Comparison of ENCODE assay signal across 8 cellular contexts in the genomic region with DNA sequence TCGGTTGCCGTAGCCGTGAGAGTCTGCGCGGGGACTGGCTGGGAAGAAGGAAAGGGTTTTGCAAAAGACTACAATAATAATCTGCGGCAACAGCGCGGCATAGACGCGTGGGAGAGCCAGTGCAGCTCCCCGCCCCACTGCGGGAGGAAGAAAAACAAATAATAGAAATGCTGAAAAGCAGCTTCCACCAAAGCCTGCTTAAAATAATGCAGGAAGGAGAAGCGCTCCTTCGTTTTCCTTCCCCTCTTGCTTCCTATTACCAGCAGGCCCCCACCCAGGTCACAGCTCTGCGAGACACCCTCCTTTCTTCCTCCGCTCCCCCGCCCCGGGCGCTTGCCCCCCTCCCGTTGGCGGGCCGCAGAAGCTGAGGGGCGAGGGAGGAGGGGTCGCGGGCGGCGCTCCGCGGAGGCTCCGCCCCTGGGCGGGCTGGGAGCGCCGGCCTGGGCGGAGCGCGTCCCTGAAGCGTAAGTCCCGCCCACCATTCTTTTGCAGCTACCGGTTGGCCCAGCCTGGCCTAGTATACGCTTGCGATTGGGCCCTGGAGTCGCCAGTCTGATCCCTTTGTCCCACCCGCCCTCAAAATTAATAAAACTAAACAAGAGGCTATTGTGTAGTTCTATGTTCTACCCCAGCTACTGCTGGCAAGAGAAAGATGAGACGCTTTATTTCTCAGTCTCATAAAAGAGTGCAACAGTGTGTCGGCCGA. TPM values are rescaled to one million over a fixed set of nuclear protein-coding genes. Genes with fewer than 3 reads are reported as not detected.
DNase-seq lines count a peak whose midpoint lies in the region; ATAC-seq and TF ChIP-seq lines count a peak whose summit lies in the region.

No MANE protein-coding gene starts in this region.

- peak overlapping the region; percentile 63 for H3K4me2 ChIP-seq in SU-DHL-6 (ENCODE audit: low read depth, low read length, poor library complexity, severe bottlenecking)

- H3K9me3 Mint-ChIP-seq in HFFc6 = no peaks in the 10 kb centered on the region
- H3K9me3 Mint-ChIP-seq in activated naive CD8-positive, alpha-beta T cell treated with anti-CD3 and anti-CD28 coated beads, Interleukin-2, amount 50 U/mL, for 24 hours = no peaks in the 10 kb centered on the region
- H3K9me3 Mint-ChIP-seq in type B pancreatic cell = peaks cover 3% of the 10 kb centered on the region

- peak overlapping the region; percentile 50 for H3K9ac ChIP-seq in SU-DHL-6 (ENCODE audit: low read length)

- H3K27me3 ChIP-seq in SU-DHL-6 (ENCODE audit: low read length) (no peaks in the 10 kb centered on the region), heart right ventricle (peaks cover 0 to 60% (median 0%) of the 10 kb centered on the region in 7 donors)

- H3K36me3 Mint-ChIP-seq in HFFc6 (ENCODE audit: low read depth) (no peaks in the 10 kb centered on the region), type B pancreatic cell (peaks cover 7% of the 10 kb centered on the region)
- H3K36me3 Mint-ChIP-seq in activated naive CD8-positive, alpha-beta T cell treated with anti-CD3 and anti-CD28 coated beads, Interleukin-2, amount 50 U/mL, for 24 hours (ENCODE audit: low read depth) = no peaks in the 10 kb centered on the region

- no peaks in the 10 kb centered on the region for H3K36me3 ChIP-seq in SU-DHL-6 (ENCODE audit: low read length)
- no peaks in the 10 kb centered on the region for H3K36me3 ChIP-seq in heart right ventricle

- H4K20me1 ChIP-seq in SU-DHL-6 (ENCODE audit: low read depth, low read length) = no peaks in the 10 kb centered on the region

- peaks cover 0 to 5% (median 0%) of the 10 kb centered on the region in 9 donors for H3K4me1 ChIP-seq in heart right ventricle

- peak overlapping the region; percentile 88 for H2AFZ ChIP-seq in SU-DHL-6 (ENCODE audit: low read depth, low read length, severe bottlenecking)

- 1 to 4% methylated on average over 29 to 37 of the region's 46 CpGs for WGBS in heart right ventricle, 2 donors

- H3K79me2 ChIP-seq in SU-DHL-6 (ENCODE audit: insufficient read depth, low read length) = no peaks in the 10 kb centered on the region

- H3K9me3 ChIP-seq in SU-DHL-6 (ENCODE audit: insufficient read depth, low read length) = no peaks in the 10 kb centered on the region
- no peaks in the 10 kb centered on the region for H3K9me3 ChIP-seq in heart right ventricle

- H3K27ac ChIP-seq in SU-DHL-6 (ENCODE audit: low read depth, low read length) (no peak overlapping the region), heart right ventricle (peak overlapping the region; percentile 32 to 85 (median 74))

- H3K4me3 Mint-ChIP-seq in HFFc6 (peak overlapping the region; percentile 86), type B pancreatic cell (peak overlapping the region; percentile 96)
- peak overlapping the region; percentile 85 for H3K4me3 Mint-ChIP-seq in activated naive CD8-positive, alpha-beta T cell treated with anti-CD3 and anti-CD28 coated beads, Interleukin-2, amount 50 U/mL, for 24 hours

- ATAC-seq in activated naive CD8-positive, alpha-beta T cell treated with anti-CD3 and anti-CD28 coated beads, Interleukin-2, amount 50 U/mL, for 24 hours = peak; percentile 96
- peak; percentile 96 to 100 (median 96) for ATAC-seq in heart right ventricle

- H3K4me3 ChIP-seq in SU-DHL-6 (ENCODE audit: insufficient read depth, low read length, poor library complexity, severe bottlenecking) = peak overlapping the region; percentile 54
- H3K4me3 ChIP-seq in heart right ventricle = peak overlapping the region; percentile 40 to 84 (median 72)

- H3K27ac Mint-ChIP-seq in HFFc6 = no peak overlapping the region
- no peak overlapping the region for H3K27ac Mint-ChIP-seq in activated naive CD8-positive, alpha-beta T cell treated with anti-CD3 and anti-CD28 coated beads, Interleukin-2, amount 50 U/mL, for 24 hours
- H3K27ac Mint-ChIP-seq in type B pancreatic cell = peak overlapping the region; percentile 97

- H3K27me3 Mint-ChIP-seq in HFFc6 (ENCODE audit: insufficient read depth) = no peaks in the 10 kb centered on the region; the same call in 1 of the 2 replicates
- H3K27me3 Mint-ChIP-seq in activated naive CD8-positive, alpha-beta T cell treated with anti-CD3 and anti-CD28 coated beads, Interleukin-2, amount 50 U/mL, for 24 hours = peaks cover 7% of the 10 kb centered on the region
- H3K27me3 Mint-ChIP-seq in type B pancreatic cell = no peaks in the 10 kb centered on the region

- intact Hi-C loops in heart right ventricle (cut with DNase I) (no loop called here), posterior vena cava (cut with DNase I) (no loop called here)

- H3K9me2 ChIP-seq in SU-DHL-6 (replicated peaks; ENCODE audit: insufficient read depth, low read length) = no peaks in the 10 kb centered on the region

- no peaks in the 10 kb centered on the region for H3K4me1 Mint-ChIP-seq in HFFc6 (ENCODE audit: low read depth)
- peaks cover 19% of the 10 kb centered on the region for H3K4me1 Mint-ChIP-seq in activated naive CD8-positive, alpha-beta T cell treated with anti-CD3 and anti-CD28 coated beads, Interleukin-2, amount 50 U/mL, for 24 hours
- peaks cover 64% of the 10 kb centered on the region for H3K4me1 Mint-ChIP-seq in type B pancreatic cell (ENCODE audit: unreplicated experiment)

- DNase-seq in GM04504 (ENCODE audit: low read depth) (peak; percentile 58), HFFc6 (peak; percentile 57), NAMALWA (ENCODE audit: low spot score) (peak; percentile 45), heart right ventricle (peak; percentile 80 to 85), posterior vena cava (ENCODE audit: low spot score) (peak; percentile 92), type B pancreatic cell (ENCODE audit: extremely low spot score, unreplicated experiment) (peak; percentile 90)
- DNase-seq in activated naive CD8-positive, alpha-beta T cell treated with anti-CD3 and anti-CD28 coated beads, Interleukin-2, amount 50 U/mL, for 24 hours = peak; percentile 64

- no peaks in the 10 kb centered on the region for H3F3A ChIP-seq in SU-DHL-6 (ENCODE audit: insufficient read depth)

- TF ChIP-seq CTCF in HFFc6 (IDR thresholded peaks at IDR 0.05) = no peak
- TF ChIP-seq CTCF in SU-DHL-6 (IDR thresholded peaks at IDR 0.05; ENCODE audit: insufficient read depth, low read length, poor library complexity, severe bottlenecking) = no peak
- no peak for TF ChIP-seq CTCF in heart right ventricle (IDR thresholded peaks at IDR 0.05)
- peak; percentile 34 for TF ChIP-seq CTCF in type B pancreatic cell (conservative IDR thresholded peaks at IDR 0.05)

RNA-seq across cellular contexts. Expression of a gene that starts 0.6 kb away (rescaled TPM):
- under 1 TPM; 0.02 to 0.50 (median 0.09) TPM for total RNA-seq in HFFc6 (2021; fragmentation: NEBNext Ultra II Directional; extraction: Animal tissue kit (Norgen Biotek cat#: 25700))
- 10 to 100 TPM in 1 of 10 donors, 1 to 10 TPM in 9; 3.4 to 10.8 (median 6.5) TPM for total RNA-seq in heart right ventricle
- 1 to 10 TPM in 1 of 2 donors, under 1 TPM in 1; 0.62 to 1.7 TPM for polyA plus RNA-seq in heart right ventricle
- total RNA-seq in posterior vena cava = 10 to 100 TPM; 12.9 to 21.0 TPM
- total RNA-seq in type B pancreatic cell (ENCODE audit: low replicate concordance) = 235 and 507 TPM in 2 replicates

Comparison
In these comparisons a context has a peak if more than half of its experiments do, and no peak if none do; other contexts are left out.
1. RNA of a gene that starts 0.6 kb away (total RNA-seq): 235 to 507 TPM in type B pancreatic cell; 12.9 to 21.0 TPM in posterior vena cava, 3.4 to 10.8 TPM in heart right ventricle and 0.02 to 0.50 TPM in HFFc6; every median in the first group is over 10 times any median in the second.
2. Peak in every context shown above with its lines, with median percentiles within 50 percentile points of each other: DNase-seq and H3K4me3 Mint-ChIP-seq.